In genomic region chr11:86301742-86302091, GRCh38 we compare ENCODE assay signal across 8 cellular contexts. TPM values are rescaled to one million over a fixed set of nuclear protein-coding genes. Genes with fewer than 3 reads are reported as not detected.
DNase-seq lines count a peak whose midpoint lies in the region; ATAC-seq and TF ChIP-seq lines count a peak whose summit lies in the region.

No MANE protein-coding gene starts in this region.

- H3K36me3 ChIP-seq in BJ (ENCODE audit: control insufficient read depth, insufficient read depth, low read length) = no peaks in the 10 kb centered on the region
- no peaks in the 10 kb centered on the region; the same call in 1 of the 2 replicates for H3K36me3 ChIP-seq in HAP-1 (replicated peaks)

- no peaks in the 10 kb centered on the region for H3K9me3 Mint-ChIP-seq in activated CD8-positive, alpha-beta T cell treated with anti-CD3 and anti-CD28 coated beads, Interleukin-2, amount 10 ng/mL, durations not matched to agents 7 days and 5 days (ENCODE audit: insufficient read depth)

- peak overlapping the region; percentile 93 for H3K27ac Mint-ChIP-seq in activated CD8-positive, alpha-beta T cell treated with anti-CD3 and anti-CD28 coated beads, Interleukin-2, amount 10 ng/mL, durations not matched to agents 7 days and 5 days

- H3K27me3 ChIP-seq in BJ (ENCODE audit: control insufficient read depth, insufficient read depth, low read length) (no peaks in the 10 kb centered on the region), HAP-1 (ENCODE audit: low read depth) (no peaks in the 10 kb centered on the region), mononuclear cell (ENCODE audit: insufficient read depth, low read length) (no peaks in the 10 kb centered on the region)

- peaks cover 26% of the 10 kb centered on the region for H3K4me1 Mint-ChIP-seq in activated CD8-positive, alpha-beta T cell treated with anti-CD3 and anti-CD28 coated beads, Interleukin-2, amount 10 ng/mL, durations not matched to agents 7 days and 5 days (ENCODE audit: low read depth)

- peaks cover 14% of the 10 kb centered on the region for H3K36me3 Mint-ChIP-seq in activated CD8-positive, alpha-beta T cell treated with anti-CD3 and anti-CD28 coated beads, Interleukin-2, amount 10 ng/mL, durations not matched to agents 7 days and 5 days (ENCODE audit: low read depth)

- H3K4me3 Mint-ChIP-seq in activated CD8-positive, alpha-beta T cell treated with anti-CD3 and anti-CD28 coated beads, Interleukin-2, amount 10 ng/mL, durations not matched to agents 7 days and 5 days = peak overlapping the region; percentile 99

- CTCF ChIA-PET in BJ (lab: Yijun Ruan, JAX) = interaction anchor here (1.8 kb wide), 1 partner anchor 9 kb away, joined by 6 read pairs; no protein-coding TSS in a partner anchor
- CTCF ChIA-PET in activated CD8-positive, alpha-beta T cell treated with anti-CD3 and anti-CD28 coated beads, Interleukin-2, amount 10 ng/mL, durations not matched to agents 7 days and 5 days (lab: Charles Lee) = interaction anchor here (1.3 to 2.7 kb wide), 6 partner anchors 9 to 447 kb away, joined by 3 to 13 read pairs (median 4); partner anchors contain the start of gene CCDC83

- H3K27me3 Mint-ChIP-seq in activated CD8-positive, alpha-beta T cell treated with anti-CD3 and anti-CD28 coated beads, Interleukin-2, amount 10 ng/mL, durations not matched to agents 7 days and 5 days (ENCODE audit: low read depth) = no peaks in the 10 kb centered on the region

- DNase-seq in BJ (ENCODE audit: low read depth) (no peak), HAP-1 (ENCODE audit: low spot score in 2 of 2) (no peak), NCI-H1930 (lab: John Stamatoyannopoulos, UW) (no peak), HCEC 1CT (no peak)
- no peak for DNase-seq in activated CD8-positive, alpha-beta T cell treated with anti-CD3 and anti-CD28 coated beads, Interleukin-2, amount 10 ng/mL, durations not matched to agents 7 days and 5 days

- H3K4me1 ChIP-seq in HAP-1 (peaks cover 12% of the 10 kb centered on the region), mononuclear cell (ENCODE audit: insufficient read depth, low read length) (peaks cover 9% of the 10 kb centered on the region)

- no peaks in the 10 kb centered on the region for H3K9me3 ChIP-seq in HAP-1
- H3K9me3 ChIP-seq in mononuclear cell (ENCODE audit: low read depth, low read length) = no peaks in the 10 kb centered on the region

- in situ Hi-C loops in HAP-1 (cut with MboI; ENCODE audit: low sequenced_read_pairs) = no loop called here

- no peak for TF ChIP-seq CTCF in BJ (IDR thresholded peaks at IDR 0.05; ENCODE audit: insufficient read depth, low read depth, low read length)

- H3K4me3 ChIP-seq in BJ (ENCODE audit: low read depth, low read length) (peak overlapping the region; percentile 66; the same call in 1 of the 2 replicates), HAP-1 (peak overlapping the region; percentile 77), mononuclear cell (ENCODE audit: low read length) (peak overlapping the region; percentile 73)

- ATAC-seq in activated CD8-positive, alpha-beta T cell treated with anti-CD3 and anti-CD28 coated beads, Interleukin-2, amount 10 ng/mL, durations not matched to agents 7 days and 5 days = no peak
- no peak for ATAC-seq in GM21786 (IDR thresholded peaks at IDR 0.05; ENCODE audit: unreplicated experiment)
- ATAC-seq in HG02610 (IDR thresholded peaks at IDR 0.05; ENCODE audit: unreplicated experiment) = no peak

- POLR2A ChIA-PET in BJ (lab: Charles Lee) = no interaction called here
- POLR2A ChIA-PET in activated CD8-positive, alpha-beta T cell treated with anti-CD3 and anti-CD28 coated beads, Interleukin-2, amount 10 ng/mL, durations not matched to agents 7 days and 5 days (lab: Charles Lee) = interaction anchor here (1.0 kb wide), 1 partner anchor 144 kb away, joined by 5 read pairs; no protein-coding TSS in a partner anchor

RNA-seq across cellular contexts. Expression of gene HIKESHI, which starts 0.3 kb away (rescaled TPM):
- 60.5 and 119 TPM in 2 replicates for polyA plus RNA-seq in BJ (2011; rRNA removed)
- 20.7 and 21.4 TPM in 2 replicates for polyA minus RNA-seq in BJ (2011; rRNA and poly(A)+ RNA removed)
- total RNA-seq in activated CD8-positive, alpha-beta T cell treated with anti-CD3 and anti-CD28 coated beads, Interleukin-2, amount 10 ng/mL, durations not matched to agents 7 days and 5 days = 10 to 100 TPM; 45.3 to 49.9 TPM
- 10.8 TPM for total RNA-seq in mononuclear cell

RNA-seq across cellular contexts. Expression of gene EED, which starts 57.2 kb away (rescaled TPM):
- 5.7 and 11.3 TPM in 2 replicates for polyA plus RNA-seq in BJ (2011; rRNA removed)
- polyA minus RNA-seq in BJ (2011; rRNA and poly(A)+ RNA removed) = 7.9 and 9.3 TPM in 2 replicates
- 10 to 100 TPM; 44.8 to 48.3 TPM for total RNA-seq in activated CD8-positive, alpha-beta T cell treated with anti-CD3 and anti-CD28 coated beads, Interleukin-2, amount 10 ng/mL, durations not matched to agents 7 days and 5 days
- total RNA-seq in mononuclear cell = 42.7 TPM
